8 cellular contexts compared by ENCODE assay signal in the genomic region with DNA sequence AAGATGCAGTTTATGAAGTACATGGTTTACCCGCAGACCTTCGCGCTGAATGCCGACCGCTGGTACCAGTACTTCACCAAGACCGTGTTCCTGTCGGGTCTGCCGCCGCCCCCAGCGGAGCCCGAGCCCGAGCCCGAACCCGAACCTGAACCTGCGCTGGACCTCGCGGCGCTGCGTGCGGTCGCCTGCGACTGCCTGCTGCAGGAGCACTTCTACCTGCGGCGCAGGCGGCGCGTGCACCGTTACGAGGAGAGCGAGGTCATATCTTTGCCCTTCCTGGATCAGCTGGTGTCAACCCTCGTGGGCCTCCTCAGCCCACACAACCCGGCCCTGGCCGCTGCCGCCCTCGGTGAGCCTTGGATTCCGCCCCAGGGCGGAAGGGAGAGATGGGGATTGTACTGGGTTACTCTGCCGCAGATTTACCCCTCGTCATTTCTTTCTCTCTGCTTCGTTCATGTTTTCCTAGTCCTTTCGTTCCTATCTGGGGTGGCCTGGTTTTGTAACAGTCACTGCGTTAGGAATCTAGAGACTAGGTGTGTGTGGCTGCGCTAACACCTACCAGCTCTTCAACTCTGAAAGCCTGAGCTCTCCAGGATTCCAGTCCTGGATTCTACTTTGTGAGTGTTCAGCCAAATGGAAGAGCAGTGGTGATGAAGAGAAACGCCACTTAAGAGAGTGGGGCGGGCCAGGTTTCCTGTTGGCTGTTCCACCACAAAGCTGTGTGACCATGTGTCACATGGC. TPM values are rescaled to one million over a fixed set of nuclear protein-coding genes. Genes with fewer than 3 reads are reported as not detected.
DNase-seq lines count a peak whose midpoint lies in the region; ATAC-seq and TF ChIP-seq lines count a peak whose summit lies in the region.

No MANE protein-coding gene starts in this region.

- H3K9me3 Mint-ChIP-seq in activated naive CD4-positive, alpha-beta T cell treated with anti-CD3 and anti-CD28 coated beads, Interleukin-2, amount 50 U/mL, for 24 hours: no peaks in the 10 kb centered on the region

- H3K27me3 ChIP-seq in parathyroid adenoma (ENCODE audit: control insufficient read depth, insufficient read depth, low read length): no peaks in the 10 kb centered on the region
- no peaks in the 10 kb centered on the region for H3K27me3 ChIP-seq in upper lobe of left lung

- H3K27ac Mint-ChIP-seq in activated naive CD4-positive, alpha-beta T cell treated with anti-CD3 and anti-CD28 coated beads, Interleukin-2, amount 50 U/mL, for 24 hours: peak overlapping the region; percentile 90

- H3K4me3 ChIP-seq in parathyroid adenoma (ENCODE audit: low read depth, low read length) (peak overlapping the region; percentile 85), upper lobe of left lung (peak overlapping the region; percentile 84 to 99 (median 92))

- H3K27me3 Mint-ChIP-seq in activated naive CD4-positive, alpha-beta T cell treated with anti-CD3 and anti-CD28 coated beads, Interleukin-2, amount 50 U/mL, for 24 hours: no peaks in the 10 kb centered on the region

- TF ChIP-seq POLR2A in upper lobe of left lung (IDR thresholded peaks at IDR 0.05): no peak

- H3K36me3 ChIP-seq in parathyroid adenoma (ENCODE audit: control insufficient read depth, insufficient read depth, low read length): no peaks in the 10 kb centered on the region
- H3K36me3 ChIP-seq in upper lobe of left lung: peaks cover 5 to 32% (median 14%) of the 10 kb centered on the region in 4 donors

- H3K4me2 ChIP-seq in parathyroid adenoma (ENCODE audit: low read length): peak overlapping the region; percentile 88

- DNase-seq in DMS79 treated with DMSO at 0.1 percent for 48 hours (lab: John Stamatoyannopoulos, UW): peak; percentile 17
- peak; percentile 38 for DNase-seq in HuH-7.5 (ENCODE audit: low spot score)
- peak; percentile 54 for DNase-seq in RPMI7951 (ENCODE audit: low read depth)
- DNase-seq in Right ventricle myocardium inferior (ENCODE audit: missing footprints): peak; percentile 74
- DNase-seq in upper lobe of left lung: peak; percentile 61 to 91

- 0 to 1% methylated on average over 13 to 36 of the region's 45 CpGs for WGBS in upper lobe of left lung, 2 donors

- peak overlapping the region; percentile 97 for H3K4me3 Mint-ChIP-seq in activated naive CD4-positive, alpha-beta T cell treated with anti-CD3 and anti-CD28 coated beads, Interleukin-2, amount 50 U/mL, for 24 hours

- H3K4me1 ChIP-seq in parathyroid adenoma (no peaks in the 10 kb centered on the region), upper lobe of left lung (peaks cover 12 to 31% (median 18%) of the 10 kb centered on the region in 4 donors)

- peaks cover 47% of the 10 kb centered on the region for H3K4me1 Mint-ChIP-seq in activated naive CD4-positive, alpha-beta T cell treated with anti-CD3 and anti-CD28 coated beads, Interleukin-2, amount 50 U/mL, for 24 hours

- ATAC-seq in GM21529 (IDR thresholded peaks at IDR 0.05; ENCODE audit: unreplicated experiment) (peak; percentile 40), Right ventricle myocardium inferior (peak; percentile 37), upper lobe of left lung (ENCODE audit: low FRiP score in 2 of 2) (peak; percentile 61 to 78)

- peaks cover 6% of the 10 kb centered on the region for H3K79me2 ChIP-seq in parathyroid adenoma

- H3K9me3 ChIP-seq in parathyroid adenoma (ENCODE audit: control insufficient read depth, low read length): no peaks in the 10 kb centered on the region
- no peaks in the 10 kb centered on the region for H3K9me3 ChIP-seq in upper lobe of left lung

- H3K36me3 Mint-ChIP-seq in activated naive CD4-positive, alpha-beta T cell treated with anti-CD3 and anti-CD28 coated beads, Interleukin-2, amount 50 U/mL, for 24 hours: peaks cover 6% of the 10 kb centered on the region

- H3K27ac ChIP-seq in parathyroid adenoma: peak overlapping the region; percentile 90
- peak overlapping the region; percentile 83 to 92 (median 87) for H3K27ac ChIP-seq in upper lobe of left lung

- no peak for TF ChIP-seq EP300 in upper lobe of left lung (IDR thresholded peaks at IDR 0.05)

- H2AFZ ChIP-seq in parathyroid adenoma: peak overlapping the region; percentile 98

- peak overlapping the region; percentile 82 for H3K9ac ChIP-seq in parathyroid adenoma

- no peak for TF ChIP-seq CTCF in parathyroid adenoma (IDR thresholded peaks at IDR 0.05)
- peak in 1 of 6 experiments; percentile 23 for TF ChIP-seq CTCF in upper lobe of left lung (IDR thresholded peaks at IDR 0.05)

- intact Hi-C loops in Right ventricle myocardium inferior (cut with DNase I): no loop called here

RNA-seq across cellular contexts. Expression of a gene that starts 0.6 kb away (rescaled TPM):
- 43.1 and 51.9 TPM in 2 replicates for total RNA-seq in RPMI7951 (2014; rRNA removed; shearing (Covaris generic))
- total RNA-seq in Right ventricle myocardium inferior: 71.9 TPM
- total RNA-seq in upper lobe of left lung: 10 to 100 TPM; 37.3 to 54.9 (median 43.4) TPM

Comparison
In these comparisons a context has a peak if more than half of its experiments do, and no peak if none do; other contexts are left out.
1. Peak in every context shown above with its lines: DNase-seq, ATAC-seq, H3K4me3 ChIP-seq and H3K27ac ChIP-seq.
2. DNase-seq: peak in every context shown above with its lines; median percentile 76 in upper lobe of left lung; 74 in Right ventricle myocardium inferior; 54 in RPMI7951; 38 in HuH-7.5; 17 in DMS79 treated with DMSO at 0.1 percent for 48 hours.